15 cellular contexts compared by ENCODE assay signal in the genomic region with DNA sequence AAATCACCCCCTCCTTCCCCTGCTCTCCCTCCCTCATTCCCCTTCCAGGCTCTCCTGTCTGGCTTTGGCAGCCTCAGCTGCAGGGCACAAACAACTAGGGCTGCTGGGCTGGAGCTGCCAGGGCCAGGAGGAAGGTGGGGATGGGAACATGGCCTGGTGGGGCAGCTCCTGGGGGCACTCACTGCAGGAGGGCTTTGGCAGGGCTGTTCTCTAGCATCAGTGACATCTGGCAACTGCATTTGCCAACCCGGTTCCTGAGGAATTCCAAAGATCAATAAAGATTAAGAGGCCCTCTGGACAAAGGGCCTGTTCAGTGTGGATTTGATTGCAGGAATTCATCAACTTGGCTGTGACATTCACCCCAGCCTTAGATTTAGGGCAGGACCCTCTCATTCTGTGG.
"Had no signal": no experiment of that assay in that cellular context is flagged by ENCODE, and none has a peak within 500 bp of the region (broad histone marks: within the 10 kb centered on the region; RNA-seq: fewer than 3 reads in every experiment).

No MANE protein-coding gene starts in this region.

- ATAC-seq: effector memory CD8-positive, alpha-beta T cell; lower lobe of right lung; T-helper 17 cell had no signal

- H3K27ac Mint-ChIP-seq: activated CD4-positive, alpha-beta T cell treated with anti-CD3 and anti-CD28 coated beads, Interleukin-2, amount 10 ng/mL, durations not matched to agents 24 days and 14 days; activated naive CD8-positive, alpha-beta T cell; effector memory CD8-positive, alpha-beta T cell; T-helper 17 cell had no signal

- H3K9me3 Mint-ChIP-seq: activated CD4-positive, alpha-beta T cell treated with anti-CD3 and anti-CD28 coated beads, Interleukin-2, amount 10 ng/mL, durations not matched to agents 24 days and 14 days had no signal

- DNase-seq: activated CD4-positive, alpha-beta T cell treated with anti-CD3 and anti-CD28 coated beads, Interleukin-2, amount 10 ng/mL, durations not matched to agents 24 days and 14 days; activated CD4-positive, CD25-positive, alpha-beta regulatory T cell; activated gamma-delta T cell treated with Interleukin-2 at 50 U/mL for 16 hours; dermis blood vessel endothelial cell; effector memory CD8-positive, alpha-beta T cell; foreskin melanocyte; lower lobe of right lung; ovary; stimulated activated CD4-positive, alpha-beta T cell treated with anti-CD3 and anti-CD28 coated beads, Interleukin-1b, Interleukin-23, amount 100 ng/mL, for 48 hours; stomach; T-helper 17 cell; testis had no signal

- H3K27me3 Mint-ChIP-seq: activated CD4-positive, alpha-beta T cell treated with anti-CD3 and anti-CD28 coated beads, Interleukin-2, amount 10 ng/mL, durations not matched to agents 24 days and 14 days had no signal

- H3K4me1 Mint-ChIP-seq: activated CD4-positive, alpha-beta T cell treated with anti-CD3 and anti-CD28 coated beads, Interleukin-2, amount 10 ng/mL, durations not matched to agents 24 days and 14 days; T-helper 17 cell had no signal

- H3K27ac ChIP-seq: breast epithelium, epithelial cell of prostate, lower lobe of right lung, ovary, stomach, testis had no signal

- H3K4me3 Mint-ChIP-seq: activated CD4-positive, alpha-beta T cell treated with anti-CD3 and anti-CD28 coated beads, Interleukin-2, amount 10 ng/mL, durations not matched to agents 24 days and 14 days; activated naive CD8-positive, alpha-beta T cell; effector memory CD8-positive, alpha-beta T cell; T-helper 17 cell had no signal

- H3K36me3 Mint-ChIP-seq: activated naive CD8-positive, alpha-beta T cell had no signal
